9 cellular contexts compared by ENCODE assay signal in the genomic region with DNA sequence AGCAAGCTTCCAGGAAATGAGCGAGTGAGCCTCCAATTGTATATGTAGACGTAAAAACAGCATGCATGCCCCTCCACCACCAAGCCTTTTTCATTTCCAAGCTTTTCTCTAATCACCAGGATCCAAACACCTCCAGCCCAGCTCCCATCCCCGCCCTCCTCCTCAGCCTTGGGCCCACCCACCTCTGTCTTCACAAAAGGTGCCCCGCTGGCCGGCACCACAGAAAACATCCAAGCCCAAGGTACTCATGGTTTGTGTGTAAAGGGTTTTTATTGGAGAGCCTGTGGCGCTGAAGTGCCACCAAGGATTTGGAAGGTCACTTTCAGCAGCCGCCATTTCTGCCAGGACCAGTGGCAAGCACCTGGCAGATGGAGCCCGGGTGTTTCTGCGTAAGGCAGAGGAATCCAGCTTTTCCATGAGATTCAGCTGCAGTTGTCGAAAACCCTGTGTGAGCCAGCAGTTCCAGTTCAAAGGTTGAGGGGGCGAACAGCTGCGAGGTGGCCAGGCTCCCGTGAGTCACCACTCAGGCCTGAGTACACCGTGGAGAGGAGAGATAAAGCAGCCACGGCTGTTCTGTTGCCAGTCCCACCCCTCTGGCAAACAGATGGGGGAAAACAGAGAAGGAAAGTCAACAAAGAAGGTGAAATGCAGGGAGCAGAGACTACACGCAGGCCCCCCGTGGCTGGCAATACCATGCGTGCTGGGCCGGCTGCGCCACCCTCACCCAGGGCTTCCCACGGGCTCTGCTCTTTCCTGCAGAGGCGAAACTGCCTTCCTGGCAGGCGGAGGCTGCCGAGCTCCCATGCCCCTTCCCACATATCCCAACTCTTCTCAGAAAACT. TPM values are rescaled to one million over a fixed set of nuclear protein-coding genes. Genes with fewer than 3 reads are reported as not detected.
DNase-seq lines count a peak whose midpoint lies in the region; ATAC-seq and TF ChIP-seq lines count a peak whose summit lies in the region.
"Had no signal": no experiment of that assay in that cellular context is flagged by ENCODE, and none has a peak within 500 bp of the region (broad histone marks: within the 10 kb centered on the region; RNA-seq: fewer than 3 reads in every experiment).

No MANE protein-coding gene starts in this region.

- H3K27ac ChIP-seq in VCaP (peak overlapping the region; percentile 96), thyroid gland (peak overlapping the region; percentile 84 to 88 (median 88))

- peak in 1 of 2 donors; percentile 38 for TF ChIP-seq POLR2A in thyroid gland (IDR thresholded peaks at IDR 0.05)
- no peak for TF ChIP-seq POLR2A in GM18505 (IDR thresholded peaks at IDR 0.05; ENCODE audit: borderline replicate concordance, extremely low read depth, insufficient read depth, insufficient read length)

- no peaks in the 10 kb centered on the region for H3K9me3 ChIP-seq in thyroid gland

- no peak overlapping the region for H3K4me3 Mint-ChIP-seq in CD14-positive monocyte
- H3K4me3 Mint-ChIP-seq: central memory CD8-positive, alpha-beta T cell had no signal

- no peaks in the 10 kb centered on the region for H3K36me3 ChIP-seq in thyroid gland

- peak overlapping the region in 1 of 7 donors; percentile 57 for H3K27ac Mint-ChIP-seq in CD14-positive monocyte

- no peak overlapping the region for H3K4me3 ChIP-seq in thyroid gland (replicated peaks in 1 of 3)

- intact Hi-C loops in thyroid gland (cut with DNase I), result no loop called here
- intact Hi-C loops in CD14-positive monocyte (cut with micrococcal nuclease), result no loop called here

- no peaks in the 10 kb centered on the region for H3K4me1 Mint-ChIP-seq in CD14-positive monocyte
- H3K4me1 Mint-ChIP-seq: central memory CD8-positive, alpha-beta T cell had no signal

- TF ChIP-seq CTCF in VCaP (conservative IDR thresholded peaks at IDR 0.05), result no peak
- no peak for TF ChIP-seq CTCF in thyroid gland (IDR thresholded peaks at IDR 0.05)
- TF ChIP-seq CTCF in CD14-positive monocyte (IDR thresholded peaks at IDR 0.05), result no peak

- no peaks in the 10 kb centered on the region for H3K9me3 Mint-ChIP-seq in CD14-positive monocyte
- H3K9me3 Mint-ChIP-seq: central memory CD8-positive, alpha-beta T cell had no signal

- H3K27me3 Mint-ChIP-seq in CD14-positive monocyte (ENCODE audit: low read depth in 3 of 3), result no peaks in the 10 kb centered on the region

- H3K36me3 Mint-ChIP-seq in CD14-positive monocyte, result no peaks in the 10 kb centered on the region

- peaks cover 61 to 69% of the 10 kb centered on the region in 2 donors for H3K4me1 ChIP-seq in thyroid gland

- H3K27me3 ChIP-seq in thyroid gland, result no peaks in the 10 kb centered on the region

- WGBS in thyroid gland, 2 donors, result 51 to 54% methylated on average over 23 to 24 of the region's 24 CpGs

- DNase-seq in LHCN-M2 (ENCODE audit: low read depth) (peak; percentile 99), kidney glomerular epithelial cell (lab: John Stamatoyannopoulos, UW) (peak; percentile 37), thyroid gland (peak; percentile 91 to 92), D341Med (ENCODE audit: low spot score) (no peak), CD14-positive monocyte (ENCODE audit: low spot score) (no peak), germinal center (ENCODE audit: low spot score) (no peak)

- no peak for ATAC-seq in GM18505 (IDR thresholded peaks at IDR 0.05; ENCODE audit: unreplicated experiment)

RNA-seq across cellular contexts. Expression of a gene that starts 38.2 kb away (rescaled TPM):
- 9.6 and 14.8 TPM in 2 replicates for total RNA-seq in LHCN-M2 (2014; rRNA removed)
- 10.6 TPM for polyA plus RNA-seq in LHCN-M2 (2012)
- total RNA-seq in thyroid gland, result 10 to 100 TPM; 51.9 to 69.4 (median 61.4) TPM
- 1 to 10 TPM; 3.2 to 4.7 TPM for polyA plus RNA-seq in CD14-positive monocyte

Comparison
In these comparisons a context has a peak if more than half of its experiments do, and no peak if none do; other contexts are left out.
1. DNase-seq: peak in LHCN-M2 (single experiment), kidney glomerular epithelial cell (single experiment) and thyroid gland (2 of 2); none in D341Med (single experiment), CD14-positive monocyte (single experiment) and germinal center (single experiment).